ENCODE assay signal across 14 cellular contexts in genomic region chr10:71969929-71970328, GRCh38. TPM values are rescaled to one million over a fixed set of nuclear protein-coding genes. Genes with fewer than 3 reads are reported as not detected.
DNase-seq lines count a peak whose midpoint lies in the region; ATAC-seq, FAIRE-seq and TF ChIP-seq lines count a peak whose summit lies in the region.
"Had no signal": no experiment of that assay in that cellular context is flagged by ENCODE, and none has a peak within 500 bp of the region (broad histone marks: within the 10 kb centered on the region; RNA-seq: fewer than 3 reads in every experiment).

No MANE protein-coding gene starts in this region.

- H4K8ac ChIP-seq in H1 (ENCODE audit: extremely low read depth, insufficient read depth, low read length): no peak overlapping the region

- peak overlapping the region; percentile 55 for H4K5ac ChIP-seq in H1 (ENCODE audit: insufficient read length, low read depth, low read length)

- CTCF ChIA-PET in H1 (lab: Charles Lee; ENCODE audit: partially characterized antibody): interaction anchor here (0.6 to 6.4 kb wide), 9 partner anchors 11 to 88 kb away, joined by 3 to 26 read pairs (median 9); no protein-coding TSS in a partner anchor

- no peaks in the 10 kb centered on the region for H3K27me3 Mint-ChIP-seq in osteocyte (ENCODE audit: unreplicated experiment)

- H2BK12ac ChIP-seq in H1 (ENCODE audit: low read depth, low read length): 0 out of 2 replicates have a peak overlapping the region, but pooled peaks have one; percentile 39

- no peaks in the 10 kb centered on the region for H3K79me2 ChIP-seq in H1 (ENCODE audit: control insufficient read depth in 1 of 2, insufficient read depth in 2 of 2, low read length in 2 of 2)

- no peak overlapping the region for H3K56ac ChIP-seq in H1 (replicated peaks; ENCODE audit: insufficient read length, low read depth, low read length)

- H3K27me3 ChIP-seq in RWPE2 (ENCODE audit: insufficient read depth, poor library complexity, severe bottlenecking) (no peaks in the 10 kb centered on the region), H1 (replicated peaks in 1 of 4; ENCODE audit: control insufficient read depth in 3 of 4, extremely low read depth in 1 of 4, insufficient read depth in 3 of 4, low read length in 3 of 4) (peaks cover 0 to 18% (median 14%) of the 10 kb centered on the region in 4 experiments; a peak in 5 of 7 replicates), thymus (ENCODE audit: control insufficient read depth, insufficient read depth) (peaks cover 12% of the 10 kb centered on the region)
- H3K27me3 ChIP-seq: BE2C had no signal

- no peak for TF ChIP-seq RAD21 in H1 (IDR thresholded peaks at IDR 0.05 in 1 of 2, conservative IDR thresholded peaks at IDR 0.05 in 1 of 2; ENCODE audit: low read depth in 2 of 2, low read length in 2 of 2)

- DNase-seq in RWPE2 (ENCODE audit: low spot score) (no peak), H1 (ENCODE audit: low read depth in 1 of 2, low spot score in 2 of 2) (no peak), osteocyte (ENCODE audit: extremely low spot score, unreplicated experiment) (no peak), MV-4-11 (lab: John Stamatoyannopoulos, UW) (no peak), HTR-8/SVneo (ENCODE audit: insufficient read length, low spot score) (no peak)
- DNase-seq: activated effector memory CD4-positive, alpha-beta T cell treated with Interleukin-2 at 50 U/mL for 16 hours; effector memory CD4-positive, alpha-beta T cell; NCI-H446 had no signal

- WGBS in H1 (ENCODE audit: extremely low coverage in 1 of 2, insufficient coverage in 1 of 2, insufficient read length in 1 of 2, insufficient replicate concordance in 2 of 2, low coverage in 1 of 2, low lambda C conversion rate in 2 of 2, missing lambda C conversion rate in 1 of 2), 2 experiments: 78% methylated on average over 10 of the region's 10 CpGs; no CpG with 5 or more reads in 1 of the 2 experiments
- WGBS in thymus: 95% methylated on average over 10 of the region's 10 CpGs

- no peak overlapping the region for H2BK5ac ChIP-seq in H1 (ENCODE audit: low read depth, low read length)

- no peak overlapping the region for H3K4ac ChIP-seq in H1 (replicated peaks; ENCODE audit: insufficient read length, low read depth, low read length)

- H3K36me3 Mint-ChIP-seq in osteocyte (ENCODE audit: unreplicated experiment): peaks cover 2% of the 10 kb centered on the region
- H3K36me3 Mint-ChIP-seq: mesothelial cell of epicardium; stimulated activated effector memory CD8-positive, alpha-beta T cell treated with anti-CD3 and anti-CD28 coated beads, Interleukin-12 subunit alpha, Interleukin-12 subunit beta, amount 100 ng/mL, for 72 hours had no signal

- H4K91ac ChIP-seq in H1 (replicated peaks; ENCODE audit: insufficient read length, low read length): no peak overlapping the region

- H4K20me1 ChIP-seq in H1 (replicated peaks in 1 of 2; ENCODE audit: control insufficient read depth in 1 of 2, insufficient read depth in 2 of 2, low read length in 2 of 2): peaks cover 0 to 3% of the 10 kb centered on the region in 2 experiments

- H3K23me2 ChIP-seq in H1 (ENCODE audit: low read depth, low read length): peaks cover 6% of the 10 kb centered on the region

- no peak overlapping the region for H3K4me3 Mint-ChIP-seq in osteocyte (ENCODE audit: unreplicated experiment)
- H3K4me3 Mint-ChIP-seq: mesothelial cell of epicardium; stimulated activated effector memory CD8-positive, alpha-beta T cell treated with anti-CD3 and anti-CD28 coated beads, Interleukin-12 subunit alpha, Interleukin-12 subunit beta, amount 100 ng/mL, for 72 hours had no signal

- no peak overlapping the region for H3K14ac ChIP-seq in H1 (ENCODE audit: insufficient read length)

- TF ChIP-seq CTCF in RWPE2 (IDR thresholded peaks at IDR 0.05; ENCODE audit: poor library complexity, severe bottlenecking) (no peak), H1 (IDR thresholded peaks at IDR 0.05; ENCODE audit: control extremely low read depth in 1 of 3, insufficient read depth in 1 of 3, low read depth in 1 of 3, low read length in 3 of 3) (no peak), osteocyte (IDR thresholded peaks at IDR 0.05) (no peak)

- 0 out of 2 replicates have a peak overlapping the region, but pooled peaks have one; percentile 10 for H2BK15ac ChIP-seq in H1 (ENCODE audit: low read length)

- H2BK20ac ChIP-seq in H1 (ENCODE audit: low read length): no peak overlapping the region

- H3K4me1 ChIP-seq in RWPE2 (ENCODE audit: insufficient read depth, poor library complexity, severe bottlenecking) (peaks cover 75% of the 10 kb centered on the region), H1 (replicated peaks in 1 of 4; ENCODE audit: control insufficient read depth in 3 of 4, insufficient read depth in 4 of 4, low read length in 3 of 4) (peaks cover 2 to 12% (median 7%) of the 10 kb centered on the region in 4 experiments; a peak in 4 of 7 replicates), thymus (ENCODE audit: control insufficient read depth, insufficient read depth, low read length) (peaks cover 8% of the 10 kb centered on the region)

- TF ChIP-seq EP300 in H1 (IDR thresholded peaks at IDR 0.05; ENCODE audit: borderline replicate concordance in 1 of 2, low read depth in 2 of 2, low read length in 2 of 2): no peak

- peaks cover 95% of the 10 kb centered on the region for H3K4me1 Mint-ChIP-seq in osteocyte (ENCODE audit: unreplicated experiment)

- H2AK5ac ChIP-seq in H1 (ENCODE audit: low read depth, low read length): no peak overlapping the region

- H3K9ac ChIP-seq in H1 (replicated peaks in 1 of 4; ENCODE audit: extremely low read depth in 1 of 4, low read depth in 3 of 4, low read length in 3 of 4): peak overlapping the region in 1 of 4 experiments; percentile 5; a peak in 1 of 7 replicates

- H3K4me2 ChIP-seq in H1 (ENCODE audit: insufficient read depth in 1 of 2, low read depth in 2 of 2, low read length in 2 of 2): no peak overlapping the region

- H3K23ac ChIP-seq in H1 (ENCODE audit: insufficient read length): no peak overlapping the region

- H3K36me3 ChIP-seq in RWPE2 (ENCODE audit: low read depth) (peaks cover 20% of the 10 kb centered on the region; the same call in 1 of the 2 replicates), H1 (ENCODE audit: control insufficient read depth in 2 of 4, insufficient read depth in 4 of 4, low read length in 3 of 4) (no peaks in the 10 kb centered on the region), thymus (ENCODE audit: control insufficient read depth, insufficient read depth) (no peaks in the 10 kb centered on the region)
- H3K36me3 ChIP-seq: BE2C had no signal

- POLR2A ChIA-PET in H1 (lab: Charles Lee; ENCODE audit: partially characterized antibody): interaction anchor here (1.6 kb wide), 1 partner anchor 304 kb away, joined by 4 read pairs; the partner anchor contains the start of gene DDIT4

- H3K79me1 ChIP-seq in H1 (ENCODE audit: low read depth, low read length): peaks cover 5% of the 10 kb centered on the region

- H2BK120ac ChIP-seq in H1 (replicated peaks; ENCODE audit: low read depth, low read length): no peak overlapping the region

- ATAC-seq in RWPE2 (ENCODE audit: low read depth) (no peak), GM19467 (IDR thresholded peaks at IDR 0.05; ENCODE audit: unreplicated experiment) (no peak)
- ATAC-seq: stimulated activated effector memory CD8-positive, alpha-beta T cell treated with anti-CD3 and anti-CD28 coated beads, Interleukin-12 subunit alpha, Interleukin-12 subunit beta, amount 100 ng/mL, for 72 hours had no signal

- no peak overlapping the region; the same call in 1 of the 2 replicates for H3K18ac ChIP-seq in H1 (ENCODE audit: extremely low read depth, low read length)

- peak overlapping the region; percentile 68 for H3K27ac Mint-ChIP-seq in osteocyte (ENCODE audit: unreplicated experiment)
- H3K27ac Mint-ChIP-seq: stimulated activated effector memory CD8-positive, alpha-beta T cell treated with anti-CD3 and anti-CD28 coated beads, Interleukin-12 subunit alpha, Interleukin-12 subunit beta, amount 100 ng/mL, for 72 hours had no signal

- no peak for FAIRE-seq in H1 (lab: Jason Lieb, UNC)
- no peak for FAIRE-seq in HTR-8/SVneo (lab: Jason Lieb, UNC)
- FAIRE-seq: frontal cortex had no signal

- TF ChIP-seq POLR2A in H1 (IDR thresholded peaks at IDR 0.05; ENCODE audit: control extremely low read depth in 1 of 2, low read depth in 2 of 2, low read length in 2 of 2): no peak

- H3K9me3 ChIP-seq in RWPE2 (ENCODE audit: severe bottlenecking) (no peaks in the 10 kb centered on the region), H1 (ENCODE audit: insufficient read depth in 2 of 2, low read depth in 1 of 2, low read length in 1 of 2) (no peaks in the 10 kb centered on the region), thymus (ENCODE audit: control insufficient read depth) (no peaks in the 10 kb centered on the region)
- H3K9me3 ChIP-seq: BE2C had no signal

- H3K9me3 Mint-ChIP-seq in osteocyte (ENCODE audit: unreplicated experiment): no peaks in the 10 kb centered on the region
- H3K9me3 Mint-ChIP-seq: mesothelial cell of epicardium; stimulated activated effector memory CD8-positive, alpha-beta T cell treated with anti-CD3 and anti-CD28 coated beads, Interleukin-12 subunit alpha, Interleukin-12 subunit beta, amount 100 ng/mL, for 72 hours had no signal

- H2AFZ ChIP-seq in H1 (ENCODE audit: low read length): no peak overlapping the region

- H3K27ac ChIP-seq in RWPE2 (ENCODE audit: poor library complexity, severe bottlenecking) (peak overlapping the region; percentile 97), H1 (ENCODE audit: low read depth, low read length) (no peak overlapping the region), thymus (ENCODE audit: low read depth) (peak overlapping the region; percentile 25)

- H3K4me3 ChIP-seq in RWPE2 (ENCODE audit: severe bottlenecking) (no peak overlapping the region), H1 (ENCODE audit: extremely low read depth in 1 of 4, insufficient read depth in 2 of 4, low read depth in 3 of 4, low read length in 4 of 4) (no peak overlapping the region), thymus (ENCODE audit: low read length) (no peak overlapping the region)

TF ChIP-seq in H1, 55 proteins besides CTCF, POLR2A, EP300 and RAD21:
- no peak for TF ChIP-seq CTBP2 (IDR thresholded peaks at IDR 0.05; ENCODE audit: borderline replicate concordance, insufficient read depth, insufficient read length, low read length)

RNA-seq across cellular contexts. Expression of gene CHST3, which starts 5.7 kb away (rescaled TPM):
- total RNA-seq in H1 (2021; fragmentation: NEBNext Ultra II Directional; extraction: Animal tissue kit (Norgen Biotek cat#: 25700)): 5.7 and 5.8 TPM in 2 replicates
- polyA plus RNA-seq in H1 (2011; rRNA removed) (2.0 and 2.4 TPM in 2 replicates), thymus (2.5 TPM)
- 2.0 TPM for polyA plus RNA-seq in H1 (2011; cell fraction: cytosol; rRNA removed)
- 2.8 TPM for polyA plus RNA-seq in H1 (2011; cell fraction: nucleus; rRNA removed)
- 2.5 to 3.3 TPM (median 2.9 TPM) in 4 replicates for polyA plus RNA-seq in H1 (2012, experiment 1 of 2)
- 2.1 TPM for polyA plus RNA-seq in H1 (2012, experiment 2 of 2)
- polyA plus RNA-seq in H1 (2013, experiment 1 of 2): 3.7 TPM
- 4.5 TPM for polyA plus RNA-seq in H1 (2013, experiment 2 of 2)
- polyA minus RNA-seq in H1 (2011; rRNA and poly(A)+ RNA removed): 3.9 and 5.0 TPM in 2 replicates
- 3.6 TPM for polyA minus RNA-seq in H1 (2011; cell fraction: cytosol; rRNA and poly(A)+ RNA removed)
- polyA minus RNA-seq in H1 (2011; cell fraction: nucleus; rRNA and poly(A)+ RNA removed): 4.4 TPM
- total RNA-seq in osteocyte: 35.0 and 40.9 TPM in 2 replicates
